Comparison of ENCODE assay signal across 8 cellular contexts in genomic region chr3:186362409-186362757, GRCh38. TPM values are rescaled to one million over a fixed set of nuclear protein-coding genes. Genes with fewer than 3 reads are reported as not detected.
DNase-seq lines count a peak whose midpoint lies in the region; ATAC-seq lines count a peak whose summit lies in the region.

No MANE protein-coding gene starts in this region.

- POLR2A ChIA-PET in activated CD8-positive, alpha-beta T cell treated with anti-CD3 and anti-CD28 coated beads, Interleukin-2, amount 10 ng/mL, durations not matched to agents 7 days and 5 days (lab: Charles Lee), result no interaction called here

- H3K9me3 Mint-ChIP-seq in activated CD8-positive, alpha-beta T cell treated with anti-CD3 and anti-CD28 coated beads, Interleukin-2, amount 10 ng/mL, durations not matched to agents 7 days and 5 days (ENCODE audit: insufficient read depth), result no peaks in the 10 kb centered on the region
- no peaks in the 10 kb centered on the region for H3K9me3 Mint-ChIP-seq in stimulated activated memory B cell treated with anti-CD40 and anti-IgM and Interleukin-4, amounts not matched to agents 10 μg/mL and 1 μg/mL and 100 μg/mL, for 72 hours

- no peak overlapping the region for H3K9ac ChIP-seq in iPS-18a (ENCODE audit: low read length)

- H3K27ac ChIP-seq in iPS-18a (ENCODE audit: low read length), result no peak overlapping the region

- H3K27me3 Mint-ChIP-seq in activated CD8-positive, alpha-beta T cell treated with anti-CD3 and anti-CD28 coated beads, Interleukin-2, amount 10 ng/mL, durations not matched to agents 7 days and 5 days (ENCODE audit: low read depth), result peaks cover 61% of the 10 kb centered on the region
- H3K27me3 Mint-ChIP-seq in stimulated activated memory B cell treated with anti-CD40 and anti-IgM and Interleukin-4, amounts not matched to agents 10 μg/mL and 1 μg/mL and 100 μg/mL, for 72 hours, result no peaks in the 10 kb centered on the region

- CTCF ChIA-PET in activated CD8-positive, alpha-beta T cell treated with anti-CD3 and anti-CD28 coated beads, Interleukin-2, amount 10 ng/mL, durations not matched to agents 7 days and 5 days (lab: Charles Lee), result no interaction called here

- H3K9me3 ChIP-seq in iPS-18a (ENCODE audit: control insufficient read depth, low read depth, low read length), result no peaks in the 10 kb centered on the region

- H3K27ac Mint-ChIP-seq in activated CD8-positive, alpha-beta T cell treated with anti-CD3 and anti-CD28 coated beads, Interleukin-2, amount 10 ng/mL, durations not matched to agents 7 days and 5 days, result no peak overlapping the region
- H3K27ac Mint-ChIP-seq in stimulated activated memory B cell treated with anti-CD40 and anti-IgM and Interleukin-4, amounts not matched to agents 10 μg/mL and 1 μg/mL and 100 μg/mL, for 72 hours, result peak overlapping the region; percentile 70

- H3K4me1 Mint-ChIP-seq in activated CD8-positive, alpha-beta T cell treated with anti-CD3 and anti-CD28 coated beads, Interleukin-2, amount 10 ng/mL, durations not matched to agents 7 days and 5 days (ENCODE audit: low read depth), result peaks cover 6% of the 10 kb centered on the region
- peaks cover 30% of the 10 kb centered on the region for H3K4me1 Mint-ChIP-seq in stimulated activated memory B cell treated with anti-CD40 and anti-IgM and Interleukin-4, amounts not matched to agents 10 μg/mL and 1 μg/mL and 100 μg/mL, for 72 hours

- H3K36me3 ChIP-seq in iPS-18a (ENCODE audit: control insufficient read depth, low read depth, low read length), result no peaks in the 10 kb centered on the region

- H3K4me3 Mint-ChIP-seq in activated CD8-positive, alpha-beta T cell treated with anti-CD3 and anti-CD28 coated beads, Interleukin-2, amount 10 ng/mL, durations not matched to agents 7 days and 5 days, result peak overlapping the region; percentile 30
- peak overlapping the region; percentile 83 for H3K4me3 Mint-ChIP-seq in stimulated activated memory B cell treated with anti-CD40 and anti-IgM and Interleukin-4, amounts not matched to agents 10 μg/mL and 1 μg/mL and 100 μg/mL, for 72 hours

- peaks cover 70% of the 10 kb centered on the region for H3K27me3 ChIP-seq in iPS-18a (ENCODE audit: control insufficient read depth, insufficient read depth, low read length)

- ATAC-seq in HG03460 (IDR thresholded peaks at IDR 0.05; ENCODE audit: unreplicated experiment), result peak; percentile 20
- ATAC-seq in activated CD8-positive, alpha-beta T cell treated with anti-CD3 and anti-CD28 coated beads, Interleukin-2, amount 10 ng/mL, durations not matched to agents 7 days and 5 days, result peak; percentile 20
- ATAC-seq in stimulated activated memory B cell treated with anti-CD40 and anti-IgM and Interleukin-4, amounts not matched to agents 10 μg/mL and 1 μg/mL and 100 μg/mL, for 72 hours, result no peak

- no peaks in the 10 kb centered on the region for H3K36me3 Mint-ChIP-seq in activated CD8-positive, alpha-beta T cell treated with anti-CD3 and anti-CD28 coated beads, Interleukin-2, amount 10 ng/mL, durations not matched to agents 7 days and 5 days (ENCODE audit: low read depth)
- H3K36me3 Mint-ChIP-seq in stimulated activated memory B cell treated with anti-CD40 and anti-IgM and Interleukin-4, amounts not matched to agents 10 μg/mL and 1 μg/mL and 100 μg/mL, for 72 hours, result no peaks in the 10 kb centered on the region

- DNase-seq in activated CD8-positive, alpha-beta T cell treated with anti-CD3 and anti-CD28 coated beads, Interleukin-2, amount 10 ng/mL, durations not matched to agents 7 days and 5 days, result no peak
- no peak for DNase-seq in stimulated activated naive CD4-positive, alpha-beta T cell treated with Interleukin-2 at 50 U/mL for 16 hours (lab: John Stamatoyannopoulos, UW)
- DNase-seq in NCI-H510A treated with DMSO at 0.1 percent for 48 hours (lab: John Stamatoyannopoulos, UW) (no peak), NCI-H1092 (lab: John Stamatoyannopoulos, UW) (no peak), NCI-H1092 treated with DMSO at 0.1 percent for 48 hours (lab: John Stamatoyannopoulos, UW) (no peak)

- H3K4me3 ChIP-seq in iPS-18a (ENCODE audit: low read length), result peak overlapping the region; percentile 23

- H3K4me1 ChIP-seq in iPS-18a (ENCODE audit: control insufficient read depth, low read depth, low read length), result peaks cover 4% of the 10 kb centered on the region

RNA-seq across cellular contexts. Expression of gene DGKG, which starts 0.3 kb away (rescaled TPM):
- under 1 TPM; 0.37 to 0.42 TPM for total RNA-seq in activated CD8-positive, alpha-beta T cell treated with anti-CD3 and anti-CD28 coated beads, Interleukin-2, amount 10 ng/mL, durations not matched to agents 7 days and 5 days
